6 cellular contexts compared by ENCODE assay signal in genomic region chr18:41155025-41155424, GRCh38.
"Had no signal": no experiment of that assay in that cellular context is flagged by ENCODE, and none has a peak within 500 bp of the region (broad histone marks: within the 10 kb centered on the region; RNA-seq: fewer than 3 reads in every experiment).

No MANE protein-coding gene starts in this region.

- H3K36me3 ChIP-seq: HAP-1 had no signal

- H3K4me3 Mint-ChIP-seq: HFFc6 had no signal

- DNase-seq: GOT3, H7, HFFc6, IMR-90 had no signal

- H3K9me3 ChIP-seq: HAP-1 had no signal

- H3K4me1 ChIP-seq: HAP-1 had no signal

- H3K27ac Mint-ChIP-seq: HFFc6 had no signal

- H3K4me3 ChIP-seq: HAP-1 had no signal

- ATAC-seq: HCT116 had no signal
